In genomic region chr19:10419200-10419645, GRCh38 we compare ENCODE assay signal across 8 cellular contexts. TPM values are rescaled to one million over a fixed set of nuclear protein-coding genes. Genes with fewer than 3 reads are reported as not detected.
DNase-seq lines count a peak whose midpoint lies in the region; FAIRE-seq and TF ChIP-seq lines count a peak whose summit lies in the region.

No MANE protein-coding gene starts in this region.

- peak overlapping the region; percentile 87 for H3K27ac ChIP-seq in A673 (ENCODE audit: low read depth, low read length, poor library complexity, severe bottlenecking)
- no peak overlapping the region for H3K27ac ChIP-seq in spleen

- no peaks in the 10 kb centered on the region for H3K9me3 ChIP-seq in A673 (ENCODE audit: low read depth, low read length, poor library complexity, severe bottlenecking)
- peaks cover 0 to 5% (median 0%) of the 10 kb centered on the region in 8 donors for H3K9me3 ChIP-seq in spleen

- H3K4me3 Mint-ChIP-seq in activated CD4-positive, alpha-beta memory T cell treated with anti-CD3 and anti-CD28 coated beads, Interleukin-2, amount 10 ng/mL, durations not matched to agents 7 days and 5 days = peak overlapping the region; percentile 82

- H3K27me3 ChIP-seq in A673 (replicated peaks; ENCODE audit: insufficient read depth, low read depth, low read length, poor library complexity) = no peaks in the 10 kb centered on the region
- H3K27me3 ChIP-seq in spleen (replicated peaks in 1 of 7) = peaks cover 9 to 83% (median 69%) of the 10 kb centered on the region in 7 donors

- TF ChIP-seq POLR2A in spleen (IDR thresholded peaks at IDR 0.05) = no peak

- CTCF ChIA-PET in A673 (lab: Charles Lee) = interaction anchor here (0.6 kb wide), 1 partner anchor 9 kb away, joined by 3 read pairs; no protein-coding TSS in a partner anchor
- CTCF ChIA-PET in activated CD4-positive, alpha-beta memory T cell treated with anti-CD3 and anti-CD28 coated beads, Interleukin-2, amount 10 ng/mL, durations not matched to agents 7 days and 5 days (lab: Charles Lee) = interaction anchor here (0.6 to 22.3 kb wide), 6 partner anchors 3 to 445 kb away, joined by 3 to 707 read pairs (median 12); partner anchors contain the start of genes CDC37 and PDE4A

- FAIRE-seq in urothelium cell line (lab: Jason Lieb, UNC) = no peak

- peaks cover 27% of the 10 kb centered on the region for H3K27me3 Mint-ChIP-seq in activated CD4-positive, alpha-beta memory T cell treated with anti-CD3 and anti-CD28 coated beads, Interleukin-2, amount 10 ng/mL, durations not matched to agents 7 days and 5 days

- H3K4me3 ChIP-seq in A673 (ENCODE audit: low read depth, low read length, poor library complexity, severe bottlenecking) (peak overlapping the region; percentile 83), GM12865 (ENCODE audit: low read depth, low read length) (peak overlapping the region; percentile 42), iPS-11a (ENCODE audit: low read depth, low read length) (peak overlapping the region; percentile 38), spleen (peak overlapping the region in 2 of 8 donors; percentile 28 to 64)

- H3K4me1 ChIP-seq in A673 (ENCODE audit: insufficient read depth, low read length, poor library complexity, severe bottlenecking) = peaks cover 35% of the 10 kb centered on the region
- H3K4me1 ChIP-seq in spleen = peaks cover 36 to 87% (median 70%) of the 10 kb centered on the region in 6 donors

- POLR2A ChIA-PET in A673 (lab: Charles Lee; ENCODE audit: low non-redundant PET) = no interaction called here
- POLR2A ChIA-PET in activated CD4-positive, alpha-beta memory T cell treated with anti-CD3 and anti-CD28 coated beads, Interleukin-2, amount 10 ng/mL, durations not matched to agents 7 days and 5 days (lab: Charles Lee) = interaction anchor here (1.4 to 27.4 kb wide), 4 partner anchors 6 to 148 kb away, joined by 4 to 780 read pairs (median 392); partner anchors contain the start of genes CDC37, ICAM1 and PDE4A

- 1 to 3% (median 2%) methylated on average over 10 to 39 of the region's 40 CpGs for WGBS in spleen, 5 donors

- peaks cover 30% of the 10 kb centered on the region for H3K36me3 Mint-ChIP-seq in activated CD4-positive, alpha-beta memory T cell treated with anti-CD3 and anti-CD28 coated beads, Interleukin-2, amount 10 ng/mL, durations not matched to agents 7 days and 5 days (ENCODE audit: low read depth)

- peaks cover 81% of the 10 kb centered on the region for H3K4me1 Mint-ChIP-seq in activated CD4-positive, alpha-beta memory T cell treated with anti-CD3 and anti-CD28 coated beads, Interleukin-2, amount 10 ng/mL, durations not matched to agents 7 days and 5 days

- no peaks in the 10 kb centered on the region for H3K36me3 ChIP-seq in A673 (ENCODE audit: insufficient read depth, low read length, poor library complexity, severe bottlenecking)
- H3K36me3 ChIP-seq in spleen = no peaks in the 10 kb centered on the region

- H3K9me3 Mint-ChIP-seq in activated CD4-positive, alpha-beta memory T cell treated with anti-CD3 and anti-CD28 coated beads, Interleukin-2, amount 10 ng/mL, durations not matched to agents 7 days and 5 days = no peaks in the 10 kb centered on the region

- TF ChIP-seq CTCF in A673 (conservative IDR thresholded peaks at IDR 0.05; ENCODE audit: low read depth, low read length) (no peak), GM12865 (IDR thresholded peaks at IDR 0.05; ENCODE audit: insufficient read depth, low read depth, low read length, missing control alignments) (no peak), spleen (IDR thresholded peaks at IDR 0.05 in 8 of 11, conservative IDR thresholded peaks at IDR 0.05 in 3 of 11) (no peak)

- peak overlapping the region; percentile 84 for H3K27ac Mint-ChIP-seq in activated CD4-positive, alpha-beta memory T cell treated with anti-CD3 and anti-CD28 coated beads, Interleukin-2, amount 10 ng/mL, durations not matched to agents 7 days and 5 days

- BruUV-seq in A673 (replicated peaks; lab: Mats Ljungman, UMichigan) = no TSS peak

- intact Hi-C loops in A673 (cut with micrococcal nuclease; ENCODE audit: unreplicated experiment) = loop anchor here (2.0 to 5.0 kb wide), 2 partner anchors 14 to 148 kb away; partner anchors contain the start of genes CDKN2D and KRI1
- intact Hi-C loops in spleen (cut with DNase I; ENCODE audit: low total_unique reads) = no loop called here

- DNase-seq in A673 (ENCODE audit: low spot score) = peak; percentile 84
- no peak for DNase-seq in GM12865 (ENCODE audit: low read depth)
- DNase-seq in activated CD4-positive, alpha-beta memory T cell treated with anti-CD3 and anti-CD28 coated beads, Interleukin-2, amount 10 ng/mL, durations not matched to agents 7 days and 5 days = no peak
- DNase-seq in Kasumi-1 (lab: John Stamatoyannopoulos, UW) = no peak
- no peak for DNase-seq in urothelium cell line (ENCODE audit: low spot score)
- DNase-seq in T1000 (lab: John Stamatoyannopoulos, UW) = no peak
- DNase-seq in spleen = no peak

RNA-seq across cellular contexts. Expression of gene PDE4A, which starts 1.1 kb away (rescaled TPM):
- 32.5 and 40.1 TPM in 2 replicates for total RNA-seq in A673 (2021)
- total RNA-seq in activated CD4-positive, alpha-beta memory T cell treated with anti-CD3 and anti-CD28 coated beads, Interleukin-2, amount 10 ng/mL, durations not matched to agents 7 days and 5 days = 10 to 100 TPM; 56.2 to 58.1 TPM
- 10 to 100 TPM; 12.0 to 17.3 (median 13.3) TPM for total RNA-seq in spleen
- 1 to 10 TPM; 2.1 to 4.4 (median 3.2) TPM for polyA plus RNA-seq in spleen

RNA-seq across cellular contexts. Expression of gene CDC37, which starts 15.9 kb away (rescaled TPM):
- 272 and 288 TPM in 2 replicates for total RNA-seq in A673 (2021)
- total RNA-seq in activated CD4-positive, alpha-beta memory T cell treated with anti-CD3 and anti-CD28 coated beads, Interleukin-2, amount 10 ng/mL, durations not matched to agents 7 days and 5 days = 100 to 1,000 TPM; 239 to 244 TPM
- total RNA-seq in spleen = 100 to 1,000 TPM; 131 to 186 (median 150) TPM
- 100 to 1,000 TPM; 142 to 387 (median 251) TPM for polyA plus RNA-seq in spleen

RNA-seq across cellular contexts. Expression of gene TYK2, which starts 38.9 kb away (rescaled TPM):
- total RNA-seq in A673 (2021) (118 and 121 TPM in 2 replicates), spleen (100 to 1,000 TPM; 208 to 299 (median 246) TPM)
- total RNA-seq in activated CD4-positive, alpha-beta memory T cell treated with anti-CD3 and anti-CD28 coated beads, Interleukin-2, amount 10 ng/mL, durations not matched to agents 7 days and 5 days = 100 to 1,000 TPM; 226 to 243 TPM
- polyA plus RNA-seq in spleen = 100 to 1,000 TPM; 159 to 422 (median 257) TPM
